In the genomic region with DNA sequence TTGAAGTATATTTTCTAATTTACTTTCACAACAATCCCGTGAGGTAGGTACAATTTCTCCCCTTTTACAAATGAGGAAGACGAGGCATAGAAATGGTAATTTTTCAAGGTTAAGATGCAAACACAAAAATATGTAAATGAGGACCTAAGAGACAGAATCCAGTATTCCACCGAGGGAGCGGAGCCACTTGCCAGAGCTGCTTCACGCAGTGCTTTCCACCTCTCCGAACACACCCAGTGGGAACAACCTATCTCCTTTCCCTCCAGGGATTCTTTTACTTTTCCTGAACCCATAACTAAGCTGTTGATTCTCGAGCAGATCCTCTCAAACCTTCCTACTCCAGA, we compare ENCODE assay signal across 8 cellular contexts. TPM values are rescaled to one million over a fixed set of nuclear protein-coding genes. Genes with fewer than 3 reads are reported as not detected.
DNase-seq lines count a peak whose midpoint lies in the region; ATAC-seq and TF ChIP-seq lines count a peak whose summit lies in the region.

No MANE protein-coding gene starts in this region.

- no peak for TF ChIP-seq CTCF in suprapubic skin (IDR thresholded peaks at IDR 0.05)

- peaks cover 2% of the 10 kb centered on the region for H3K9me3 Mint-ChIP-seq in activated naive CD8-positive, alpha-beta T cell treated with anti-CD3 and anti-CD28 coated beads for 36 hours

- H3K36me3 ChIP-seq in suprapubic skin = no peaks in the 10 kb centered on the region

- peak overlapping the region; percentile 100 for H3K4me3 Mint-ChIP-seq in activated naive CD8-positive, alpha-beta T cell treated with anti-CD3 and anti-CD28 coated beads for 36 hours

- peaks cover 4% of the 10 kb centered on the region for H3K27me3 Mint-ChIP-seq in activated naive CD8-positive, alpha-beta T cell treated with anti-CD3 and anti-CD28 coated beads for 36 hours

- intact Hi-C loops in left colon (cut with DNase I, micrococcal nuclease) = no loop called here

- peak; percentile 63 for DNase-seq in NCI-H748 (lab: John Stamatoyannopoulos, UW; ENCODE audit: unreplicated experiment)
- no peak for DNase-seq in NCI-H748 treated with DMSO at 0.1 percent for 48 hours (lab: John Stamatoyannopoulos, UW)
- DNase-seq in activated naive CD8-positive, alpha-beta T cell treated with anti-CD3 and anti-CD28 coated beads for 36 hours = no peak
- DNase-seq in left colon = peak in 1 of 2 donors; percentile 12
- DNase-seq in suprapubic skin (ENCODE audit: low spot score in 2 of 2) = no peak
- no peak for DNase-seq in KG1 (lab: John Stamatoyannopoulos, UW)
- no peak for DNase-seq in cerebellar nuclear complex (lab: John Stamatoyannopoulos, UW)
- no peak for DNase-seq in NCI-H187 treated with DMSO at 0.1 percent for 48 hours (lab: John Stamatoyannopoulos, UW)

- TF ChIP-seq EP300 in suprapubic skin (IDR thresholded peaks at IDR 0.05) = no peak

- WGBS in suprapubic skin = 10% methylated on average over 7 of the region's 7 CpGs

- no peaks in the 10 kb centered on the region for H3K9me3 ChIP-seq in suprapubic skin

- H3K36me3 Mint-ChIP-seq in activated naive CD8-positive, alpha-beta T cell treated with anti-CD3 and anti-CD28 coated beads for 36 hours = peaks cover 40% of the 10 kb centered on the region

- TF ChIP-seq POLR2A in suprapubic skin (IDR thresholded peaks at IDR 0.05) = no peak

- peaks cover 50% of the 10 kb centered on the region for H3K4me1 Mint-ChIP-seq in activated naive CD8-positive, alpha-beta T cell treated with anti-CD3 and anti-CD28 coated beads for 36 hours

- H3K27ac ChIP-seq in suprapubic skin = no peak overlapping the region

- no peaks in the 10 kb centered on the region for H3K27me3 ChIP-seq in suprapubic skin

- peak overlapping the region; percentile 93 for H3K4me3 ChIP-seq in suprapubic skin

- H3K27ac Mint-ChIP-seq in activated naive CD8-positive, alpha-beta T cell treated with anti-CD3 and anti-CD28 coated beads for 36 hours = peak overlapping the region; percentile 99

- H3K4me1 ChIP-seq in suprapubic skin = peaks cover 19% of the 10 kb centered on the region

- ATAC-seq in left colon = peak; percentile 5

RNA-seq across cellular contexts. Expression of gene DDHD1, which starts 1.6 kb away (rescaled TPM):
- total RNA-seq in activated naive CD8-positive, alpha-beta T cell treated with anti-CD3 and anti-CD28 coated beads for 36 hours = 10 to 100 TPM; 29.2 to 34.7 TPM
- total RNA-seq in left colon = 10 to 100 TPM in 1 of 2 donors, 1 to 10 TPM in 1; 9.0 to 10.1 TPM
- total RNA-seq in suprapubic skin = 10 to 100 TPM; 10.1 to 25.3 (median 14.7) TPM
